In genomic region chr12:25615119-25615518, GRCh38 we compare ENCODE assay signal across 10 cellular contexts.
A peak's percentile ranks its signal among the peaks of the same experiment; 100 is the strongest.
DNase-seq lines count a peak whose midpoint lies in the region; ATAC-seq and TF ChIP-seq lines count a peak whose summit lies in the region.
"Had no signal": no experiment of that assay in that cellular context is flagged by ENCODE, and none has a peak within 500 bp of the region (broad histone marks: within the 10 kb centered on the region; RNA-seq: fewer than 3 reads in every experiment).

No MANE protein-coding gene starts in this region.

- H3K4me3 Mint-ChIP-seq in immature natural killer cell: no peak overlapping the region
- no peak overlapping the region for H3K4me3 Mint-ChIP-seq in activated naive CD8-positive, alpha-beta T cell treated with anti-CD3 and anti-CD28 coated beads, Interleukin-2, amount 50 U/mL, for 24 hours

- H3K36me3 ChIP-seq in heart right ventricle: no peaks in the 10 kb centered on the region
- H3K36me3 ChIP-seq: WERI-Rb-1 had no signal

- TF ChIP-seq POLR2A in erythroblast (IDR thresholded peaks at IDR 0.05; ENCODE audit: low read length): no peak

- intact Hi-C loops in heart right ventricle (cut with DNase I): no loop called here

- peaks cover 0 to 3% (median 0%) of the 10 kb centered on the region in 7 donors for H3K27me3 ChIP-seq in heart right ventricle

- ATAC-seq in heart right ventricle: no peak
- ATAC-seq in activated naive CD8-positive, alpha-beta T cell treated with anti-CD3 and anti-CD28 coated beads, Interleukin-2, amount 50 U/mL, for 24 hours: no peak

- H3K4me1 Mint-ChIP-seq in immature natural killer cell: no peaks in the 10 kb centered on the region
- H3K4me1 Mint-ChIP-seq in activated naive CD8-positive, alpha-beta T cell treated with anti-CD3 and anti-CD28 coated beads, Interleukin-2, amount 50 U/mL, for 24 hours: no peaks in the 10 kb centered on the region

- H3K4me3 ChIP-seq in heart right ventricle: no peak overlapping the region

- no peak overlapping the region for H3K27ac Mint-ChIP-seq in immature natural killer cell
- no peak overlapping the region for H3K27ac Mint-ChIP-seq in activated naive CD8-positive, alpha-beta T cell treated with anti-CD3 and anti-CD28 coated beads, Interleukin-2, amount 50 U/mL, for 24 hours

- no peak for TF ChIP-seq CTCF in heart right ventricle (IDR thresholded peaks at IDR 0.05)

- H3K27me3 Mint-ChIP-seq in immature natural killer cell (ENCODE audit: low read depth in 3 of 3): peaks cover 0 to 11% (median 3%) of the 10 kb centered on the region in 3 donors
- H3K27me3 Mint-ChIP-seq in activated naive CD8-positive, alpha-beta T cell treated with anti-CD3 and anti-CD28 coated beads, Interleukin-2, amount 50 U/mL, for 24 hours: no peaks in the 10 kb centered on the region

- WGBS in heart right ventricle, 2 donors: 62 to 70% methylated on average over 3 of the region's 3 CpGs

- H3K27ac ChIP-seq in heart right ventricle: no peak overlapping the region
- H3K27ac ChIP-seq: WERI-Rb-1 had no signal

- peak; percentile 90 for DNase-seq in HCEC 1CT
- DNase-seq in RKO (ENCODE audit: low spot score): peak; percentile 76
- peak; percentile 1 to 46 for DNase-seq in erythroblast (lab: John Stamatoyannopoulos, UW)
- DNase-seq in renal cortical epithelial cell (ENCODE audit: low read depth): peak; percentile 93
- no peak for DNase-seq in immature natural killer cell
- DNase-seq in heart right ventricle: no peak
- no peak for DNase-seq in Ammon's horn (ENCODE audit: low spot score)
- no peak for DNase-seq in activated naive CD8-positive, alpha-beta T cell treated with anti-CD3 and anti-CD28 coated beads, Interleukin-2, amount 50 U/mL, for 24 hours
- DNase-seq: NCI-H446 treated with DMSO at 0.1 percent for 48 hours, WERI-Rb-1 had no signal

- H3K9me3 Mint-ChIP-seq in immature natural killer cell: no peaks in the 10 kb centered on the region
- peaks cover 3% of the 10 kb centered on the region for H3K9me3 Mint-ChIP-seq in activated naive CD8-positive, alpha-beta T cell treated with anti-CD3 and anti-CD28 coated beads, Interleukin-2, amount 50 U/mL, for 24 hours

- H3K36me3 Mint-ChIP-seq in immature natural killer cell: peaks cover 0 to 3% (median 0%) of the 10 kb centered on the region in 3 donors
- no peaks in the 10 kb centered on the region for H3K36me3 Mint-ChIP-seq in activated naive CD8-positive, alpha-beta T cell treated with anti-CD3 and anti-CD28 coated beads, Interleukin-2, amount 50 U/mL, for 24 hours (ENCODE audit: low read depth)

- H3K9me3 ChIP-seq in heart right ventricle: no peaks in the 10 kb centered on the region

- peaks cover 0 to 5% (median 0%) of the 10 kb centered on the region in 9 donors for H3K4me1 ChIP-seq in heart right ventricle

Comparison
In these comparisons a context has a peak if more than half of its experiments do, and no peak if none do; other contexts are left out.
1. DNase-seq: peak in HCEC 1CT (single experiment), RKO (single experiment), erythroblast (2 of 2) and renal cortical epithelial cell (single experiment); none in immature natural killer cell (0 of 3), heart right ventricle (0 of 2), Ammon's horn (single experiment) and activated naive CD8-positive, alpha-beta T cell treated with anti-CD3 and anti-CD28 coated beads, Interleukin-2, amount 50 U/mL, for 24 hours (single experiment).